ENCODE assay signal across 11 cellular contexts in the genomic region with DNA sequence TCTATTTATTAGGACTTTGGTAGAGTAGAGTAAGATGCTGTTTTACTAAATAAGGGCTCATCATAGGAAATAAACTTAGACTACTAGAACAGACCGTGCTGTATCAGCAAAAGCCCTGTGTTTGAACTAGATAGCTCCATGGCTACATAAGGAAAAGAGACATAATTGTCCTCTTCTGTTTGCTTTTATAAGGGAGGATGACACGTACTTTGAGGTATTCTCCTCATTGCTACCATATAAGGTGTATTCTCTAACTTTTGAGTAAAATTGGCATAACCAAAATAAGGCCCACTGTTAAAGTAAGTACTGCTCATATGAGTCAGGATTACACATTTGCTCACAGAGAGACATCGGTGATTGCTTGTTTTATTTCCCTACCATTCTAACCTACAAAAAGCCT.
DNase-seq lines count a peak whose midpoint lies in the region; ATAC-seq, FAIRE-seq and TF ChIP-seq lines count a peak whose summit lies in the region.
"Had no signal": no experiment of that assay in that cellular context is flagged by ENCODE, and none has a peak within 500 bp of the region (broad histone marks: within the 10 kb centered on the region; RNA-seq: fewer than 3 reads in every experiment).

No MANE protein-coding gene starts in this region.

- intact Hi-C loops in HepG2 (cut with micrococcal nuclease; ENCODE audit: unreplicated experiment) (loop anchor here (5.0 kb wide), 1 partner anchor 34 kb away; no protein-coding TSS in a partner anchor), kidney (cut with DNase I) (no loop called here)
- intact Hi-C loops in activated CD8-positive, alpha-beta T cell treated with anti-CD3 and anti-CD28 coated beads for 36 hours (cut with micrococcal nuclease): no loop called here

- H3K36me3 Mint-ChIP-seq in HFFc6 (ENCODE audit: low read depth): peaks cover 54% of the 10 kb centered on the region
- peaks cover 15% of the 10 kb centered on the region for H3K36me3 Mint-ChIP-seq in chondrocyte (ENCODE audit: low read depth)
- no peaks in the 10 kb centered on the region for H3K36me3 Mint-ChIP-seq in activated CD8-positive, alpha-beta T cell treated with anti-CD3 and anti-CD28 coated beads for 36 hours (ENCODE audit: low read depth)

- peaks cover 85% of the 10 kb centered on the region for H3K4me1 Mint-ChIP-seq in HFFc6 (ENCODE audit: low read depth)
- H3K4me1 Mint-ChIP-seq in chondrocyte (ENCODE audit: low read depth): peaks cover 79% of the 10 kb centered on the region
- peaks cover 13% of the 10 kb centered on the region for H3K4me1 Mint-ChIP-seq in activated CD8-positive, alpha-beta T cell treated with anti-CD3 and anti-CD28 coated beads for 36 hours (ENCODE audit: low read depth)

- FAIRE-seq in HepG2 (lab: Jason Lieb, UNC) (no peak), kidney (lab: Jason Lieb, UNC) (no peak)

- CTCF ChIA-PET in AG04449 (lab: Yijun Ruan, JAX): no interaction called here
- CTCF ChIA-PET in HepG2 (lab: Yijun Ruan, JAX; ENCODE audit: low intra/inter-chr PET ratio, low total read pairs): no interaction called here
- CTCF ChIA-PET in activated CD8-positive, alpha-beta T cell treated with anti-CD3 and anti-CD28 coated beads for 36 hours (lab: Charles Lee): no interaction called here

- TF ChIP-seq EP300 in HepG2 (IDR thresholded peaks at IDR 0.05; ENCODE audit: low read depth in 2 of 2, low read length in 2 of 2) (no peak), HepG2 (CRISPR knock-in tag; IDR thresholded peaks at IDR 0.05; ENCODE audit: borderline replicate concordance) (no peak)

- H3K9me3 ChIP-seq in HepG2 (ENCODE audit: low read length) (no peaks in the 10 kb centered on the region), kidney (ENCODE audit: control insufficient read depth in 1 of 2, low read length in 2 of 2) (no peaks in the 10 kb centered on the region)
- H3K9me3 ChIP-seq: neutrophil, vagina had no signal

- H3K4me1 ChIP-seq in HepG2 (ENCODE audit: insufficient read depth, low read length) (peaks cover 26% of the 10 kb centered on the region), kidney (ENCODE audit: control insufficient read depth in 1 of 2, insufficient read depth in 1 of 2, low read depth in 1 of 2, low read length in 2 of 2) (peaks cover 3 to 10% of the 10 kb centered on the region in 2 donors)

- H3K4me3 ChIP-seq in AG04449 (ENCODE audit: low read depth, low read length) (no peak overlapping the region), HepG2 (replicated peaks in 1 of 3; ENCODE audit: insufficient read depth in 1 of 3, low read depth in 2 of 3, low read length in 3 of 3) (no peak overlapping the region), kidney (ENCODE audit: low read length in 2 of 2) (no peak overlapping the region)
- H3K4me3 ChIP-seq: vagina had no signal

- no peaks in the 10 kb centered on the region; a peak in 3 of 5 replicates for H3K36me3 ChIP-seq in HepG2 (replicated peaks in 1 of 2; ENCODE audit: control insufficient read depth in 1 of 2, insufficient read depth in 2 of 2, low read length in 2 of 2)
- H3K36me3 ChIP-seq in kidney (ENCODE audit: control insufficient read depth in 1 of 2, insufficient read depth in 2 of 2, low read length in 2 of 2): no peaks in the 10 kb centered on the region
- H3K36me3 ChIP-seq: neutrophil, vagina had no signal

- peak overlapping the region; percentile 62 for H3K4me3 Mint-ChIP-seq in HFFc6
- peak overlapping the region; percentile 13 for H3K4me3 Mint-ChIP-seq in chondrocyte (ENCODE audit: unreplicated experiment)
- no peak overlapping the region for H3K4me3 Mint-ChIP-seq in activated CD8-positive, alpha-beta T cell treated with anti-CD3 and anti-CD28 coated beads for 36 hours

- peaks cover 10% of the 10 kb centered on the region; the same call in 1 of the 2 replicates for H3K9me3 Mint-ChIP-seq in HFFc6
- H3K9me3 Mint-ChIP-seq in chondrocyte (ENCODE audit: low read depth): peaks cover 13% of the 10 kb centered on the region
- H3K9me3 Mint-ChIP-seq in activated CD8-positive, alpha-beta T cell treated with anti-CD3 and anti-CD28 coated beads for 36 hours: no peaks in the 10 kb centered on the region

- no peaks in the 10 kb centered on the region; the same call in 1 of the 2 replicates for H3K27me3 Mint-ChIP-seq in HFFc6 (ENCODE audit: insufficient read depth)
- no peaks in the 10 kb centered on the region for H3K27me3 Mint-ChIP-seq in chondrocyte (ENCODE audit: low read depth)
- H3K27me3 Mint-ChIP-seq in activated CD8-positive, alpha-beta T cell treated with anti-CD3 and anti-CD28 coated beads for 36 hours: no peaks in the 10 kb centered on the region

- no TSS peak for BruUV-seq in HepG2 (replicated peaks; lab: Mats Ljungman, UMichigan)

- peak overlapping the region; percentile 95 for H3K27ac Mint-ChIP-seq in HFFc6
- peak overlapping the region; percentile 98 for H3K27ac Mint-ChIP-seq in chondrocyte (ENCODE audit: unreplicated experiment)
- no peak overlapping the region for H3K27ac Mint-ChIP-seq in activated CD8-positive, alpha-beta T cell treated with anti-CD3 and anti-CD28 coated beads for 36 hours

- peak; percentile 90 for DNase-seq in AG04449 (ENCODE audit: low read depth, low spot score)
- peak; percentile 96 for DNase-seq in HFFc6
- DNase-seq in chondrocyte (ENCODE audit: low spot score): no peak
- peak; percentile 76 for DNase-seq in HepG2 (ENCODE audit: low spot score)
- DNase-seq in kidney: no peak
- DNase-seq in activated CD8-positive, alpha-beta T cell treated with anti-CD3 and anti-CD28 coated beads for 36 hours: no peak
- DNase-seq: activated CD8-positive, alpha-beta memory T cell treated with anti-CD3 and anti-CD28 coated beads, Interleukin-2, amount 50 U/mL, for 4 hours had no signal

- in situ Hi-C loops in HepG2 (cut with HindIII; ENCODE audit: extremely low pct_ligation_motif_present, low pct_unique_long_range_greater_than_20kb): no loop called here

- no peak for TF ChIP-seq POLR2A in HepG2 (IDR thresholded peaks at IDR 0.05; ENCODE audit: insufficient read depth in 1 of 2, low read depth in 2 of 2, low read length in 2 of 2)

- no peaks in the 10 kb centered on the region for H4K20me1 ChIP-seq in HepG2 (ENCODE audit: insufficient read depth, low read length)

- TF ChIP-seq RAD21 in HepG2 (CRISPR knock-in tag; IDR thresholded peaks at IDR 0.05): no peak

- ATAC-seq in HepG2: peak; percentile 65; the same call in 2 of the 3 replicates
- no peak for ATAC-seq in GM19455 (IDR thresholded peaks at IDR 0.05; ENCODE audit: unreplicated experiment)
- no peak for ATAC-seq in GM21360 (IDR thresholded peaks at IDR 0.05; ENCODE audit: unreplicated experiment)
- no peak for ATAC-seq in activated CD8-positive, alpha-beta T cell treated with anti-CD3 and anti-CD28 coated beads for 36 hours

- no peak for TF ChIP-seq CTCF in AG04449 (IDR thresholded peaks at IDR 0.05; ENCODE audit: insufficient read depth, low read length, missing control alignments)
- TF ChIP-seq CTCF in HFFc6 (IDR thresholded peaks at IDR 0.05): no peak
- TF ChIP-seq CTCF in chondrocyte (IDR thresholded peaks at IDR 0.05): no peak
- no peak for TF ChIP-seq CTCF in HepG2 (CRISPR knock-in tag; IDR thresholded peaks at IDR 0.05)
- no peak for TF ChIP-seq CTCF in kidney (IDR thresholded peaks at IDR 0.05; ENCODE audit: borderline replicate concordance, extremely low read depth, insufficient read depth)
- no peak for TF ChIP-seq CTCF in activated CD8-positive, alpha-beta T cell treated with anti-CD3 and anti-CD28 coated beads for 36 hours (IDR thresholded peaks at IDR 0.05)

- POLR2A ChIA-PET in AG04449 (lab: Yijun Ruan, JAX): no interaction called here
- POLR2A ChIA-PET in HepG2 (lab: Yijun Ruan, JAX): no interaction called here
- POLR2A ChIA-PET in activated CD8-positive, alpha-beta T cell treated with anti-CD3 and anti-CD28 coated beads for 36 hours (lab: Charles Lee): no interaction called here

- WGBS in HepG2 (ENCODE audit: low lambda C conversion rate): 75% methylated on average over 3 of the region's 3 CpGs

- no peak overlapping the region for H2AFZ ChIP-seq in HepG2 (ENCODE audit: low read length)

- peaks cover 63% of the 10 kb centered on the region for H3K79me2 ChIP-seq in HepG2 (ENCODE audit: insufficient read depth, low read length)

- H3K27ac ChIP-seq in HepG2 (ENCODE audit: extremely low read length, insufficient read depth, low read length) (no peak overlapping the region), kidney (ENCODE audit: low read depth in 2 of 2, low read length in 2 of 2) (no peak overlapping the region)
- H3K27ac ChIP-seq: neutrophil, vagina had no signal

- H3K4me2 ChIP-seq in HepG2 (ENCODE audit: low read depth, low read length): no peak overlapping the region

- no peaks in the 10 kb centered on the region for H3K27me3 ChIP-seq in HepG2 (ENCODE audit: control insufficient read depth in 1 of 2, insufficient read depth in 2 of 2, low read length in 2 of 2)
- H3K27me3 ChIP-seq: neutrophil, vagina had no signal

- H3K9ac ChIP-seq in HepG2 (ENCODE audit: insufficient read depth, low read depth, low read length) (no peak overlapping the region), kidney (ENCODE audit: low read length in 2 of 2) (no peak overlapping the region)

TF ChIP-seq in HepG2, 621 proteins besides CTCF, POLR2A, EP300 and RAD21 (continues in another document):
- TF ChIP-seq SRF (IDR thresholded peaks at IDR 0.05; ENCODE audit: low read depth, low read length): 0 out of 2 replicates have a peak, but pooled peaks have one; percentile 3
- TF ChIP-seq, protein P1, sequence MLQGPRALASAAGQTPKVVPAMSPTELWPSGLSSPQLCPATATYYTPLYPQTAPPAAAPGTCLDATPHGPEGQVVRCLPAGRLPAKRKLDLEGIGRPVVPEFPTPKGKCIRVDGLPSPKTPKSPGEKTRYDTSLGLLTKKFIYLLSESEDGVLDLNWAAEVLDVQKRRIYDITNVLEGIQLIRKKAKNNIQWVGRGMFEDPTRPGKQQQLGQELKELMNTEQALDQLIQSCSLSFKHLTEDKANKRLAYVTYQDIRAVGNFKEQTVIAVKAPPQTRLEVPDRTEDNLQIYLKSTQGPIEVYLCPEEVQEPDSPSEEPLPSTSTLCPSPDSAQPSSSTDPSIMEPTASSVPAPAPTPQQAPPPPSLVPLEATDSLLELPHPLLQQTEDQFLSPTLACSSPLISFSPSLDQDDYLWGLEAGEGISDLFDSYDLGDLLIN (CRISPR knock-in tag; IDR thresholded peaks at IDR 0.05; ENCODE audit: borderline replicate concordance): no peak
- TF ChIP-seq, protein P2, sequence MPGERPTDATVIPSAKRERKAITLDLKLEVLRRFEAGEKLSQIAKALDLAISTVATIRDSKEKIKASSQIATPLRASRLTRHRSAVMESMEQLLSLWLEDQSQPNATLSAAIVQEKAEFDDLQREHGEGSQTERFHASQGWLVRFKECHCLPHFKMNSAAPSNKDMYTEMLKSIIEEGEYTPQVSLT (CRISPR knock-in tag; IDR thresholded peaks at IDR 0.05; ENCODE audit: borderline replicate concordance, low read depth): no peak

Comparison
In these comparisons a context has a peak if more than half of its experiments do, and no peak if none do; other contexts are left out.
1. DNase-seq: peak in AG04449 (single experiment), HFFc6 (single experiment) and HepG2 (single experiment); none in chondrocyte (single experiment), kidney (single experiment) and activated CD8-positive, alpha-beta T cell treated with anti-CD3 and anti-CD28 coated beads for 36 hours (single experiment).